Comparison of ENCODE assay signal across 10 cellular contexts in genomic region chr22:36406139-36406538, GRCh38. TPM values are rescaled to one million over a fixed set of nuclear protein-coding genes. Genes with fewer than 3 reads are reported as not detected.
DNase-seq lines count a peak whose midpoint lies in the region; ATAC-seq, FAIRE-seq and TF ChIP-seq lines count a peak whose summit lies in the region.
"Had no signal": no experiment of that assay in that cellular context is flagged by ENCODE, and none has a peak within 500 bp of the region (broad histone marks: within the 10 kb centered on the region; RNA-seq: fewer than 3 reads in every experiment).

No MANE protein-coding gene starts in this region.

- H4K8ac ChIP-seq in IMR-90 (ENCODE audit: low read depth in 2 of 2, low read length in 2 of 2) = no peak overlapping the region

- no peaks in the 10 kb centered on the region for H3K9me1 ChIP-seq in IMR-90 (ENCODE audit: insufficient read depth, low read length)

- peaks cover 0 to 6% (median 3%) of the 10 kb centered on the region in 3 donors for H3K27me3 Mint-ChIP-seq in immature natural killer cell (ENCODE audit: low read depth in 3 of 3)

- H3K79me1 ChIP-seq in IMR-90 (ENCODE audit: low read depth in 1 of 2, low read length in 2 of 2) = peaks cover 0 to 4% of the 10 kb centered on the region in 2 experiments; a peak in 1 of 4 replicates

- BruUV-seq in IMR-90 (replicated peaks; lab: Mats Ljungman, UMichigan) = no TSS peak

- no peak for TF ChIP-seq RAD21 in IMR-90 (IDR thresholded peaks at IDR 0.05; ENCODE audit: low read length)

- H3K36me3 ChIP-seq in BLaER1 (no peaks in the 10 kb centered on the region), IMR-90 (ENCODE audit: control insufficient read depth, insufficient read depth, low read length) (peaks cover 3% of the 10 kb centered on the region; the same call in 1 of the 2 replicates), SJSA1 (no peaks in the 10 kb centered on the region)
- H3K36me3 ChIP-seq: left ventricle myocardium inferior had no signal

- in situ Hi-C loops in IMR-90 (cut with MboI; ENCODE audit: low sequenced_read_pairs) = no loop called here

- dilution Hi-C loops in IMR-90 (cut with HindIII; ENCODE audit: low sequenced_read_pairs, unreplicated experiment) = no loop called here

- POLR2A ChIA-PET in IMR-90 (lab: Charles Lee; ENCODE audit: unreplicated experiment) = no interaction called here

- H4K5ac ChIP-seq in IMR-90 (ENCODE audit: low read depth, low read length) = 0 out of 2 replicates have a peak overlapping the region, but pooled peaks have one; percentile 40

- no peak overlapping the region for H2BK5ac ChIP-seq in IMR-90 (ENCODE audit: low read depth, low read length, poor library complexity, severe bottlenecking)

- peak overlapping the region; percentile 23; the same call in 1 of the 2 replicates for H3K18ac ChIP-seq in IMR-90 (ENCODE audit: low read depth, low read length)

- H3K27me3 ChIP-seq in BLaER1 = no peaks in the 10 kb centered on the region
- H3K27me3 ChIP-seq in IMR-90 (ENCODE audit: control insufficient read depth, insufficient read depth, low read length) = no peaks in the 10 kb centered on the region
- H3K27me3 ChIP-seq in SJSA1 (replicated peaks) = no peaks in the 10 kb centered on the region

- peak overlapping the region; percentile 48 to 77 (median 53) for H3K4me3 Mint-ChIP-seq in immature natural killer cell

- no peak overlapping the region for H2AFZ ChIP-seq in IMR-90 (replicated peaks; ENCODE audit: low read length, poor library complexity)
- H2AFZ ChIP-seq: parathyroid adenoma had no signal

- ATAC-seq in IMR-90 (ENCODE audit: low read depth) (no peak), GM18868 (IDR thresholded peaks at IDR 0.05; ENCODE audit: unreplicated experiment) (no peak)

- no peak overlapping the region for H2AK9ac ChIP-seq in IMR-90 (replicated peaks; ENCODE audit: low read depth, low read length, poor library complexity)

- H3K27ac ChIP-seq in BLaER1 (peak overlapping the region; percentile 84), IMR-90 (ENCODE audit: insufficient read depth, low read length) (no peak overlapping the region), SJSA1 (peak overlapping the region; percentile 64)
- H3K27ac ChIP-seq: left ventricle myocardium inferior, parathyroid adenoma had no signal

- no peak for TF ChIP-seq CTCF in IMR-90 (conservative IDR thresholded peaks at IDR 0.05; ENCODE audit: low read depth, low read length)

- no peak for DNase-seq in IMR-90
- DNase-seq in SJSA1 (ENCODE audit: low read depth in 1 of 2, low spot score in 2 of 2) = peak in 1 of 2 experiments; percentile 42
- DNase-seq in immature natural killer cell = no peak
- DNase-seq in GM12892 (ENCODE audit: insufficient read length) = no peak
- DNase-seq in DMS153 (lab: John Stamatoyannopoulos, UW) = no peak
- DNase-seq in stimulated activated CD4-positive, alpha-beta T cell treated with anti-CD3 and anti-CD28 coated beads, Interleukin-1b, Interleukin-23, amount 100 ng/mL, for 48 hours = no peak
- DNase-seq: left ventricle myocardium inferior had no signal

- no peaks in the 10 kb centered on the region for H3K9me3 Mint-ChIP-seq in immature natural killer cell

- no peaks in the 10 kb centered on the region for H3K36me3 Mint-ChIP-seq in immature natural killer cell

- peak overlapping the region; percentile 29; the same call in 1 of the 2 replicates for H2AK5ac ChIP-seq in IMR-90 (ENCODE audit: low read depth, low read length)

- no peak overlapping the region for H3K14ac ChIP-seq in IMR-90 (replicated peaks; ENCODE audit: low read depth, low read length)

- H3K4me2 ChIP-seq in BLaER1 (peak overlapping the region; percentile 79), IMR-90 (ENCODE audit: low read depth, low read length) (no peak overlapping the region)

- no peak overlapping the region for H2BK20ac ChIP-seq in IMR-90 (ENCODE audit: low read depth, low read length)

- H3K4me1 Mint-ChIP-seq in immature natural killer cell = peaks cover 53 to 61% of the 10 kb centered on the region in 2 donors

- no peak overlapping the region for H2BK15ac ChIP-seq in IMR-90 (ENCODE audit: low read depth, low read length)

- no peak overlapping the region for H3K56ac ChIP-seq in IMR-90 (ENCODE audit: extremely low read depth, insufficient read depth, low read length)

- no peak overlapping the region; the same call in 1 of the 2 replicates for H2BK120ac ChIP-seq in IMR-90 (ENCODE audit: low read depth, low read length)

- H3K9me3 ChIP-seq in BLaER1 (no peaks in the 10 kb centered on the region), IMR-90 (ENCODE audit: control insufficient read depth, insufficient read depth, low read length) (no peaks in the 10 kb centered on the region), SJSA1 (replicated peaks) (no peaks in the 10 kb centered on the region)
- H3K9me3 ChIP-seq: left ventricle myocardium inferior had no signal

- H4K91ac ChIP-seq in IMR-90 (ENCODE audit: insufficient read depth, low read depth, low read length) = no peak overlapping the region

- peak overlapping the region; percentile 89 to 97 (median 93) for H3K27ac Mint-ChIP-seq in immature natural killer cell

- CTCF ChIA-PET in IMR-90 (lab: Yijun Ruan, JAX) = no interaction called here

- H3K23ac ChIP-seq in IMR-90 (ENCODE audit: low read depth, low read length) = no peak overlapping the region

- no peak overlapping the region for H3K4ac ChIP-seq in IMR-90 (ENCODE audit: low read depth, low read length)

- intact Hi-C loops in IMR-90 (cut with micrococcal nuclease) = no loop called here

- TF ChIP-seq POLR2A in IMR-90 (IDR thresholded peaks at IDR 0.05; ENCODE audit: low read depth, low read length) = no peak
- TF ChIP-seq POLR2A in GM12892 (IDR thresholded peaks at IDR 0.05; ENCODE audit: low read depth, low read length) = no peak

- H3K4me3 ChIP-seq in BLaER1 = 0 out of 2 replicates have a peak overlapping the region, but pooled peaks have one; percentile 11
- no peak overlapping the region for H3K4me3 ChIP-seq in IMR-90 (ENCODE audit: insufficient read depth, low read depth, low read length)
- H3K4me3 ChIP-seq in SJSA1 = no peak overlapping the region
- H3K4me3 ChIP-seq: left ventricle myocardium inferior had no signal

- H3K9ac ChIP-seq in BLaER1 = peak overlapping the region; percentile 54
- no peak overlapping the region for H3K9ac ChIP-seq in IMR-90 (ENCODE audit: low read depth, low read length)
- H3K9ac ChIP-seq: parathyroid adenoma had no signal

- no peak for FAIRE-seq in GM12892 (lab: Jason Lieb, UNC)

- WGBS in IMR-90 (ENCODE audit: extremely low coverage in 2 of 2, insufficient read length in 1 of 2), 2 experiments = no CpG with 5 or more reads among the region's 4 CpGs

- H4K20me1 ChIP-seq in BLaER1 = no peaks in the 10 kb centered on the region
- H4K20me1 ChIP-seq in IMR-90 (ENCODE audit: insufficient read depth, low read length) = no peaks in the 10 kb centered on the region

- H3K4me1 ChIP-seq in BLaER1 = peaks cover 76% of the 10 kb centered on the region
- peaks cover 4% of the 10 kb centered on the region for H3K4me1 ChIP-seq in IMR-90 (ENCODE audit: control insufficient read depth, insufficient read depth, low read length)
- H3K4me1 ChIP-seq in SJSA1 (replicated peaks) = peaks cover 28% of the 10 kb centered on the region

TF ChIP-seq in IMR-90, 13 proteins besides CTCF, POLR2A, EP300 and RAD21:
- TF ChIP-seq USF2 (IDR thresholded peaks at IDR 0.05; ENCODE audit: low read depth, low read length) (no peak), SMC3 (IDR thresholded peaks at IDR 0.05; ENCODE audit: low read depth, low read length) (no peak), BHLHE40 (IDR thresholded peaks at IDR 0.05; ENCODE audit: low read depth, low read length) (no peak), FOS (IDR thresholded peaks at IDR 0.05; ENCODE audit: low read depth, low read length) (no peak), NFE2L2 (IDR thresholded peaks at IDR 0.05; ENCODE audit: low read depth, low read length) (no peak), MAZ (IDR thresholded peaks at IDR 0.05; ENCODE audit: borderline replicate concordance, low read depth, low read length) (no peak), RCOR1 (IDR thresholded peaks at IDR 0.05; ENCODE audit: insufficient replicate concordance, low read length) (no peak), MAFK (IDR thresholded peaks at IDR 0.05; ENCODE audit: low read depth, low read length) (no peak), CHD1 (IDR thresholded peaks at IDR 0.05; ENCODE audit: low read depth, low read length) (no peak), MXI1 (IDR thresholded peaks at IDR 0.05; ENCODE audit: borderline replicate concordance, low read depth, low read length) (no peak), CEBPB (IDR thresholded peaks at IDR 0.05; ENCODE audit: low read depth, low read length) (no peak), RFX5 (IDR thresholded peaks at IDR 0.05; ENCODE audit: low read depth, low read length) (no peak)
- TF ChIP-seq, protein P1, sequence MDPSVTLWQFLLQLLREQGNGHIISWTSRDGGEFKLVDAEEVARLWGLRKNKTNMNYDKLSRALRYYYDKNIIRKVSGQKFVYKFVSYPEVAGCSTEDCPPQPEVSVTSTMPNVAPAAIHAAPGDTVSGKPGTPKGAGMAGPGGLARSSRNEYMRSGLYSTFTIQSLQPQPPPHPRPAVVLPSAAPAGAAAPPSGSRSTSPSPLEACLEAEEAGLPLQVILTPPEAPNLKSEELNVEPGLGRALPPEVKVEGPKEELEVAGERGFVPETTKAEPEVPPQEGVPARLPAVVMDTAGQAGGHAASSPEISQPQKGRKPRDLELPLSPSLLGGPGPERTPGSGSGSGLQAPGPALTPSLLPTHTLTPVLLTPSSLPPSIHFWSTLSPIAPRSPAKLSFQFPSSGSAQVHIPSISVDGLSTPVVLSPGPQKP (IDR thresholded peaks at IDR 0.05; ENCODE audit: borderline replicate concordance, low read depth, low read length) = no peak

RNA-seq across cellular contexts. Expression of gene MYH9, which starts 18.4 kb away (rescaled TPM):
- 554 and 783 TPM in 2 replicates for total RNA-seq in IMR-90 (2012; rRNA removed)
- polyA plus RNA-seq in IMR-90 (2012; rRNA removed) (475 and 507 TPM in 2 replicates), immature natural killer cell (100 to 1,000 TPM in 1 of 3 donors, 10 to 100 TPM in 1, 1 to 10 TPM in 1; 8.7 to 355 (median 40.2) TPM)
- polyA plus RNA-seq in IMR-90 (2012; cell fraction: cytosol; rRNA removed) = 197 and 382 TPM in 2 replicates
- polyA plus RNA-seq in IMR-90 (2012; cell fraction: nucleus; rRNA removed; ENCODE audit: low replicate concordance) = 449 and 493 TPM in 2 replicates
- total RNA-seq in SJSA1 (2014; rRNA removed; shearing (Covaris generic)) = 510 and 668 TPM in 2 replicates
- polyA plus RNA-seq in GM12892 (2012; ENCODE audit: missing spikeins) = 155 TPM
